ENCODE assay signal across 8 cellular contexts in the genomic region with DNA sequence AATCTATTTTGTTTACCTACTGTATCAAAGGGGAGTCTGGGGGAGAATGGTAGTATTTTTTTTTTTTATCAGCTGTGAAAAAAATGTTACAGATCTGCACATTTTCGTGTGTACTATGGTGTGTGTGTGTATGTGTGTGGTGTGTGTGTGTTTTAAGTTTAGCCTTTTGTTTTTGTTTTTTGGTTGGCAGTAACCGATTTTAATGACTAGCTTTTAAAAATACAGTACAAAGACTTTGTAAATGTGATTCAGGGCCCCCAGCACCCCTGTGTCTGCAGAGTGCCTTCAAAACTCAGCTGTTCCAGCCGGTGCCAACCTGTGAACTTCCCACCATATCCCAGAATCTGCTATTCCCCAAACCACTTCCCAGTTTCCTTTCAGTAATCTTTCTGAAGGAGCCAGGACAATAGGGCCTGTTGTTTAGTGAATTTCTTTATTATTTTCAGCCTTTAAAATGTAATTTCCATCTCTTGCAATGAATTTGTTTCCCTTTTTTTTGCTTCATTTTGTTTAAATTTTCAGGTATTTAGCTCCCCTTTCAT. TPM values are rescaled to one million over a fixed set of nuclear protein-coding genes. Genes with fewer than 3 reads are reported as not detected.
DNase-seq lines count a peak whose midpoint lies in the region; ATAC-seq, FAIRE-seq and TF ChIP-seq lines count a peak whose summit lies in the region.

No MANE protein-coding gene starts in this region.

- no peak for ATAC-seq in GM18498 (IDR thresholded peaks at IDR 0.05; ENCODE audit: unreplicated experiment)
- ATAC-seq in GM19467 (IDR thresholded peaks at IDR 0.05; ENCODE audit: unreplicated experiment) = no peak

- H3K4me3 Mint-ChIP-seq in Caco-2 (ENCODE audit: unreplicated experiment) = peak overlapping the region; percentile 93

- H2AFZ ChIP-seq in OCI-LY3 (ENCODE audit: low read depth, low read length) = no peak overlapping the region
- no peak overlapping the region for H2AFZ ChIP-seq in endothelial cell of umbilical vein (ENCODE audit: low read depth, low read length)
- H2AFZ ChIP-seq in osteoblast (ENCODE audit: low read length) = no peak overlapping the region

- FAIRE-seq in endothelial cell of umbilical vein (lab: Jason Lieb, UNC) = no peak
- FAIRE-seq in D721Med (lab: Jason Lieb, UNC) = no peak

- H4K20me1 ChIP-seq in OCI-LY3 (ENCODE audit: insufficient read depth, low read length) (peaks cover 43% of the 10 kb centered on the region), endothelial cell of umbilical vein (replicated peaks; ENCODE audit: control insufficient read depth, extremely low read depth, insufficient read depth, low read length) (peaks cover 7% of the 10 kb centered on the region), osteoblast (ENCODE audit: insufficient read depth, low read length) (peaks cover 32% of the 10 kb centered on the region)

- no peak overlapping the region for H3K27ac Mint-ChIP-seq in Caco-2 (ENCODE audit: unreplicated experiment)

- no peaks in the 10 kb centered on the region for H3K9me1 ChIP-seq in endothelial cell of umbilical vein (replicated peaks; ENCODE audit: control insufficient read depth, extremely low read depth, insufficient read depth, low read length)

- H3K36me3 ChIP-seq in Caco-2 (ENCODE audit: control insufficient read depth, insufficient read depth, low read length) (no peaks in the 10 kb centered on the region), OCI-LY3 (replicated peaks; ENCODE audit: low read depth, low read length) (peaks cover 23% of the 10 kb centered on the region), endothelial cell of umbilical vein (ENCODE audit: control insufficient read depth in 2 of 2, extremely low read depth in 1 of 2, insufficient read depth in 2 of 2, low read length in 2 of 2) (peaks cover 0 to 3% of the 10 kb centered on the region in 2 experiments), osteoblast (ENCODE audit: insufficient read depth, low read length) (peaks cover 4% of the 10 kb centered on the region)

- BruUV-seq in Caco-2 (replicated peaks; lab: Mats Ljungman, UMichigan) = no TSS peak
- BruUV-seq in endothelial cell of umbilical vein (replicated peaks; lab: Mats Ljungman, UMichigan) = TSS peak; percentile 14

- H3K27me3 ChIP-seq in Caco-2 (replicated peaks; ENCODE audit: control insufficient read depth, insufficient read depth, low read length) (no peaks in the 10 kb centered on the region), OCI-LY3 (ENCODE audit: low read depth, low read length) (no peaks in the 10 kb centered on the region), endothelial cell of umbilical vein (ENCODE audit: control insufficient read depth in 2 of 2, insufficient read depth in 2 of 2, low read length in 2 of 2) (no peaks in the 10 kb centered on the region), osteoblast (ENCODE audit: insufficient read depth, low read length) (no peaks in the 10 kb centered on the region)

- DNase-seq in Caco-2 (no peak), endothelial cell of umbilical vein (ENCODE audit: low read depth, low spot score) (peak; percentile 41), osteoblast (ENCODE audit: insufficient read length, low spot score, missing footprints) (peak; percentile 71), D721Med (ENCODE audit: insufficient read length, low spot score) (no peak)
- DNase-seq in NK-92 treated with Interleukin-12 subunit alpha and Interleukin-12 subunit beta, amount 100 ng/mL, for 24 hours (lab: John Stamatoyannopoulos, UW) = no peak

- H3K4me1 ChIP-seq in Caco-2 = peaks cover 14% of the 10 kb centered on the region
- H3K4me1 ChIP-seq in OCI-LY3 (ENCODE audit: low read length) = peaks cover 43% of the 10 kb centered on the region
- peaks cover 34% of the 10 kb centered on the region for H3K4me1 ChIP-seq in endothelial cell of umbilical vein (ENCODE audit: control insufficient read depth, extremely low read depth, insufficient read depth, low read length)
- peaks cover 21% of the 10 kb centered on the region for H3K4me1 ChIP-seq in osteoblast (ENCODE audit: insufficient read depth, low read length)

- no peaks in the 10 kb centered on the region for H3K27me3 Mint-ChIP-seq in Caco-2 (ENCODE audit: insufficient read depth, unreplicated experiment)

- intact Hi-C loops in Caco-2 (cut with micrococcal nuclease; ENCODE audit: unreplicated experiment) (loop anchor here (5.0 to 10.0 kb wide), 3 partner anchors 62 to 271 kb away; no protein-coding TSS in a partner anchor), endothelial cell of umbilical vein (cut with micrococcal nuclease) (loop anchor here (2.0 to 10.0 kb wide), 4 partner anchors 275 to 853 kb away; no protein-coding TSS in a partner anchor)

- H3K9me3 Mint-ChIP-seq in Caco-2 (ENCODE audit: unreplicated experiment) = no peaks in the 10 kb centered on the region

- H3K27ac ChIP-seq in OCI-LY3 (ENCODE audit: low read length) = no peak overlapping the region
- H3K27ac ChIP-seq in endothelial cell of umbilical vein (ENCODE audit: insufficient read depth, low read depth, low read length) = peak overlapping the region; percentile 62
- H3K27ac ChIP-seq in osteoblast (ENCODE audit: low read depth, low read length) = peak overlapping the region; percentile 75

- dilution Hi-C loops in endothelial cell of umbilical vein (cut with MboI; ENCODE audit: extremely low pct_ligation_motif_present, low sequenced_read_pairs) = no loop called here

- no peak for TF ChIP-seq POLR2A in endothelial cell of umbilical vein (IDR thresholded peaks at IDR 0.05; ENCODE audit: low read depth, low read length)

- H3K9me3 ChIP-seq in Caco-2 (no peaks in the 10 kb centered on the region), OCI-LY3 (ENCODE audit: insufficient read depth, low read length) (no peaks in the 10 kb centered on the region), endothelial cell of umbilical vein (replicated peaks; ENCODE audit: control insufficient read depth, insufficient read depth, low read length) (no peaks in the 10 kb centered on the region), osteoblast (ENCODE audit: low read depth, low read length) (no peaks in the 10 kb centered on the region)

- TF ChIP-seq CTCF in Caco-2 (IDR thresholded peaks at IDR 0.05; ENCODE audit: insufficient read depth in 1 of 2, low read depth in 1 of 2, low read length in 1 of 2, severe bottlenecking in 1 of 2, unreplicated experiment in 1 of 2) (no peak), OCI-LY3 (IDR thresholded peaks at IDR 0.05; ENCODE audit: low read depth, low read length) (no peak), endothelial cell of umbilical vein (IDR thresholded peaks at IDR 0.05; ENCODE audit: extremely low read depth in 1 of 2, insufficient read depth in 1 of 2, low read depth in 1 of 2, low read length in 2 of 2) (no peak), osteoblast (IDR thresholded peaks at IDR 0.05; ENCODE audit: extremely low read depth, low read depth, low read length) (no peak), D721Med (IDR thresholded peaks at IDR 0.05; ENCODE audit: insufficient read depth, missing control alignments) (no peak)

- peaks cover 18% of the 10 kb centered on the region for H3K4me1 Mint-ChIP-seq in Caco-2 (ENCODE audit: low read depth, unreplicated experiment)

- H3K4me2 ChIP-seq in OCI-LY3 (ENCODE audit: low read length) (peak overlapping the region; percentile 77), endothelial cell of umbilical vein (ENCODE audit: insufficient read depth, low read length) (peak overlapping the region; percentile 97), osteoblast (ENCODE audit: insufficient read depth, low read length) (peak overlapping the region; percentile 97)

- H3K79me2 ChIP-seq in OCI-LY3 (ENCODE audit: low read length) = peaks cover 51% of the 10 kb centered on the region
- peaks cover 68% of the 10 kb centered on the region for H3K79me2 ChIP-seq in endothelial cell of umbilical vein (ENCODE audit: control insufficient read depth, insufficient read depth, low read length)
- peaks cover 58% of the 10 kb centered on the region for H3K79me2 ChIP-seq in osteoblast (ENCODE audit: insufficient read depth, low read length)

- peak overlapping the region; percentile 82 for H3K4me3 ChIP-seq in Caco-2 (ENCODE audit: low read depth, low read length)
- H3K4me3 ChIP-seq in OCI-LY3 (ENCODE audit: low read length) = peak overlapping the region; percentile 95
- H3K4me3 ChIP-seq in endothelial cell of umbilical vein (replicated peaks in 1 of 3; ENCODE audit: insufficient read depth in 1 of 3, low read depth in 1 of 3, low read length in 3 of 3) = peak overlapping the region; percentile 77 to 100 (median 98)
- peak overlapping the region; percentile 95 for H3K4me3 ChIP-seq in osteoblast (ENCODE audit: insufficient read depth, low read length)

- H3K9ac ChIP-seq in OCI-LY3 (ENCODE audit: low read length) = peak overlapping the region; percentile 80
- peak overlapping the region; percentile 85 for H3K9ac ChIP-seq in endothelial cell of umbilical vein (replicated peaks; ENCODE audit: extremely low read depth, insufficient read depth, low read length)

- CTCF ChIA-PET in Caco-2 (lab: Charles Lee) (interaction anchor here (1.4 kb wide), 1 partner anchor 121 kb away, joined by 3 read pairs; no protein-coding TSS in a partner anchor), endothelial cell of umbilical vein (lab: Charles Lee) (interaction anchor here (0.6 to 10.6 kb wide), 18 partner anchors 40 to 807 kb away, joined by 3 to 203 read pairs (median 4); no protein-coding TSS in a partner anchor)

- peaks cover 19% of the 10 kb centered on the region for H3K36me3 Mint-ChIP-seq in Caco-2 (ENCODE audit: insufficient read depth, unreplicated experiment)

- POLR2A ChIA-PET in Caco-2 (lab: Charles Lee) = no interaction called here
- POLR2A ChIA-PET in endothelial cell of umbilical vein (lab: Charles Lee) = interaction anchor here (1.0 kb wide), 1 partner anchor 121 kb away, joined by 6 read pairs; no protein-coding TSS in a partner anchor

TF ChIP-seq in endothelial cell of umbilical vein, 7 proteins besides CTCF, POLR2A, EP300 and RAD21:
- TF ChIP-seq JUN (IDR thresholded peaks at IDR 0.05; ENCODE audit: borderline replicate concordance, insufficient read depth, insufficient read length, low read depth) (no peak), POLR2AphosphoS5 (IDR thresholded peaks at IDR 0.05; ENCODE audit: insufficient read depth, low read depth, low read length) (no peak), FOS (IDR thresholded peaks at IDR 0.05; ENCODE audit: borderline replicate concordance, insufficient read depth, low read length) (no peak), GATA2 (IDR thresholded peaks at IDR 0.05; ENCODE audit: insufficient read depth, insufficient read length, low read depth, low read length) (no peak), MYC (IDR thresholded peaks at IDR 0.05; ENCODE audit: low read depth, low read length) (no peak)
TF ChIP-seq in endothelial cell of umbilical vein: peak in this region for 0.

RNA-seq across cellular contexts. Expression of a gene that starts 2.1 kb away (rescaled TPM):
- total RNA-seq in Caco-2 (2022) (11.5 and 13.2 TPM in 2 replicates), endothelial cell of umbilical vein (26.6 and 27.5 TPM in 2 replicates), osteoblast (20.3 and 22.4 TPM in 2 replicates)
- polyA plus RNA-seq in endothelial cell of umbilical vein = 7.9 and 8.3 TPM in 2 replicates
- polyA plus RNA-seq in endothelial cell of umbilical vein (2011; cell fraction: cytosol; rRNA removed) = 7.5 and 9.5 TPM in 2 replicates
- 4.9 and 6.5 TPM in 2 replicates for polyA plus RNA-seq in endothelial cell of umbilical vein (2011; cell fraction: nucleus; rRNA removed)
- polyA plus RNA-seq in endothelial cell of umbilical vein (2012) = 9.3 and 12.6 TPM in 2 replicates
- polyA minus RNA-seq in endothelial cell of umbilical vein = 14.4 and 19.7 TPM in 2 replicates
- 10.9 TPM for polyA minus RNA-seq in endothelial cell of umbilical vein (2011; cell fraction: cytosol; rRNA and poly(A)+ RNA removed)
- 13.2 and 14.2 TPM in 2 replicates for polyA minus RNA-seq in endothelial cell of umbilical vein (2011; cell fraction: nucleus; rRNA and poly(A)+ RNA removed)

Comparison
In these comparisons a context has a peak if more than half of its experiments do, and no peak if none do; other contexts are left out.
1. DNase-seq: peak in endothelial cell of umbilical vein (single experiment) and osteoblast (single experiment); none in Caco-2 (0 of 2), NK-92 treated with Interleukin-12 subunit alpha and Interleukin-12 subunit beta, amount 100 ng/mL, for 24 hours (single experiment) and D721Med (single experiment).
2. Peak in every context shown above with its lines, with median percentiles within 50 percentile points of each other: H3K4me3 ChIP-seq and H3K4me2 ChIP-seq.